10 cellular contexts compared by ENCODE assay signal in genomic region chr1:21911205-21912001, GRCh38. TPM values are rescaled to one million over a fixed set of nuclear protein-coding genes. Genes with fewer than 3 reads are reported as not detected.
DNase-seq lines count a peak whose midpoint lies in the region; ATAC-seq and TF ChIP-seq lines count a peak whose summit lies in the region.
"Had no signal": no experiment of that assay in that cellular context is flagged by ENCODE, and none has a peak within 500 bp of the region (broad histone marks: within the 10 kb centered on the region; RNA-seq: fewer than 3 reads in every experiment).

No MANE protein-coding gene starts in this region.

- H3K27ac ChIP-seq in hepatocyte (peak overlapping the region; percentile 74), psoas muscle (peak overlapping the region; percentile 87)

- H3K4me3 ChIP-seq in hepatocyte (no peak overlapping the region), psoas muscle (no peak overlapping the region)

- H3K79me2 ChIP-seq in hepatocyte: peaks cover 53% of the 10 kb centered on the region

- H3K4me1 Mint-ChIP-seq in Calu3 (ENCODE audit: low read depth, unreplicated experiment): peaks cover 38% of the 10 kb centered on the region
- peaks cover 12% of the 10 kb centered on the region for H3K4me1 Mint-ChIP-seq in glutamatergic neuron (ENCODE audit: low read depth, unreplicated experiment)

- no peaks in the 10 kb centered on the region for H4K20me1 ChIP-seq in hepatocyte (ENCODE audit: insufficient read depth, poor library complexity, severe bottlenecking)

- H2AFZ ChIP-seq in hepatocyte: no peak overlapping the region

- TF ChIP-seq CTCF in Calu3 (IDR thresholded peaks at IDR 0.05; ENCODE audit: unreplicated experiment) (no peak), hepatocyte (IDR thresholded peaks at IDR 0.05; ENCODE audit: poor library complexity) (no peak), psoas muscle (IDR thresholded peaks at IDR 0.05) (no peak), glutamatergic neuron (IDR thresholded peaks at IDR 0.05; ENCODE audit: partially characterized antibody, unreplicated experiment) (no peak)

- H3K4me3 Mint-ChIP-seq in Calu3 (ENCODE audit: low read depth, unreplicated experiment): no peak overlapping the region
- H3K4me3 Mint-ChIP-seq in glutamatergic neuron (ENCODE audit: unreplicated experiment): no peak overlapping the region
- H3K4me3 Mint-ChIP-seq: natural killer cell had no signal

- WGBS in hepatocyte (ENCODE audit: low lambda C conversion rate, missing lambda C conversion rate): 42% methylated on average over 8 of the region's 10 CpGs
- WGBS in psoas muscle, 3 donors: 24 to 39% (median 29%) methylated on average over 8 to 10 of the region's 10 CpGs

- CTCF ChIA-PET in Calu3 (lab: Charles Lee): interaction anchor here (0.6 kb wide), 1 partner anchor 258 kb away, joined by 3 read pairs; no protein-coding TSS in a partner anchor

- H3K27me3 Mint-ChIP-seq in Calu3 (ENCODE audit: unreplicated experiment): no peaks in the 10 kb centered on the region
- H3K27me3 Mint-ChIP-seq in glutamatergic neuron (ENCODE audit: unreplicated experiment): no peaks in the 10 kb centered on the region

- no peaks in the 10 kb centered on the region for H3K36me3 ChIP-seq in hepatocyte (replicated peaks; ENCODE audit: insufficient read depth, low read depth)
- H3K36me3 ChIP-seq in psoas muscle (ENCODE audit: insufficient read depth in 1 of 2, low read depth in 1 of 2): no peaks in the 10 kb centered on the region

- intact Hi-C loops in Calu3 (cut with micrococcal nuclease; ENCODE audit: unreplicated experiment): no loop called here
- intact Hi-C loops in psoas muscle (cut with DNase I): no loop called here

- H3K27ac Mint-ChIP-seq in Calu3 (ENCODE audit: unreplicated experiment) (peak overlapping the region; percentile 66), glutamatergic neuron (ENCODE audit: unreplicated experiment) (no peak overlapping the region)

- no peaks in the 10 kb centered on the region for H3K9me2 ChIP-seq in hepatocyte (replicated peaks; ENCODE audit: insufficient read depth)

- H3K9me3 Mint-ChIP-seq in Calu3 (ENCODE audit: low read depth, unreplicated experiment) (no peaks in the 10 kb centered on the region), glutamatergic neuron (ENCODE audit: unreplicated experiment) (peaks cover 2% of the 10 kb centered on the region)
- H3K9me3 Mint-ChIP-seq: natural killer cell had no signal

- DNase-seq in Calu3 (no peak), amniotic epithelial cell (ENCODE audit: low read depth) (peak; percentile 44), hepatocyte (ENCODE audit: low spot score) (peak; percentile 70), psoas muscle (peak; percentile 50 to 77), glutamatergic neuron (no peak)
- DNase-seq: natural killer cell, NCI-H1417 treated with DMSO at 0.1 percent for 48 hours had no signal

- no peaks in the 10 kb centered on the region for H3K27me3 ChIP-seq in hepatocyte
- no peaks in the 10 kb centered on the region for H3K27me3 ChIP-seq in psoas muscle (ENCODE audit: insufficient read depth in 3 of 3, low read length in 2 of 3)

- H3K4me1 ChIP-seq in hepatocyte (ENCODE audit: insufficient read depth) (peaks cover 34% of the 10 kb centered on the region), psoas muscle (peaks cover 90% of the 10 kb centered on the region)

- peak overlapping the region; percentile 47 for H3K4me2 ChIP-seq in hepatocyte

- BruUV-seq in Calu3 (replicated peaks; lab: Mats Ljungman, UMichigan): no TSS peak

- H3K36me3 Mint-ChIP-seq in Calu3 (ENCODE audit: insufficient read depth, unreplicated experiment) (peaks cover 48% of the 10 kb centered on the region), glutamatergic neuron (ENCODE audit: unreplicated experiment) (no peaks in the 10 kb centered on the region)
- H3K36me3 Mint-ChIP-seq: natural killer cell had no signal

- peak; percentile 24 to 52 (median 43) for ATAC-seq in psoas muscle
- ATAC-seq in HG03521 (IDR thresholded peaks at IDR 0.05; ENCODE audit: unreplicated experiment): no peak
- ATAC-seq in GM18873 (IDR thresholded peaks at IDR 0.05; ENCODE audit: low FRiP score, unreplicated experiment): no peak
- no peak for ATAC-seq in HG03520 (IDR thresholded peaks at IDR 0.05; ENCODE audit: unreplicated experiment)
- ATAC-seq: natural killer cell had no signal

- H3K9me3 ChIP-seq in hepatocyte (ENCODE audit: low read depth) (no peaks in the 10 kb centered on the region), psoas muscle (no peaks in the 10 kb centered on the region)

RNA-seq across cellular contexts. Expression of gene HSPG2, which starts 25.7 kb away (rescaled TPM):
- total RNA-seq in Calu3 (2022) (397 and 398 TPM in 2 replicates), hepatocyte (38.3 and 72.4 TPM in 2 replicates), psoas muscle (100 to 1,000 TPM; 102 to 168 (median 135) TPM), glutamatergic neuron (ENCODE audit: unreplicated experiment) (3.3 TPM)
- polyA plus RNA-seq in hepatocyte (81.2 and 91.2 TPM in 2 replicates), psoas muscle (10 to 100 TPM; 24.5 to 74.8 (median 43.8) TPM)

Comparison
In these comparisons a context has a peak if more than half of its experiments do, and no peak if none do; other contexts are left out.
1. DNase-seq: peak in amniotic epithelial cell (single experiment), hepatocyte (single experiment) and psoas muscle (2 of 2); none in Calu3 (single experiment) and glutamatergic neuron (single experiment).
2. ATAC-seq: peak in psoas muscle (4 of 4); none in HG03521 (single experiment), GM18873 (single experiment) and HG03520 (single experiment).